ENCODE assay signal across 2 cellular contexts in genomic region chr15:81221449-81221848, GRCh38.
TF ChIP-seq lines count a peak whose summit lies in the region.

No MANE protein-coding gene starts in this region.

TF ChIP-seq in SK-N-SH, 30 proteins besides CTCF, POLR2A, EP300 and RAD21 (continued from another document):
- TF ChIP-seq PBX3 (IDR thresholded peaks at IDR 0.05) (no peak), JUND (IDR thresholded peaks at IDR 0.05) (no peak), TEAD4 (IDR thresholded peaks at IDR 0.05; ENCODE audit: borderline replicate concordance, insufficient read depth) (no peak), REST (IDR thresholded peaks at IDR 0.05; ENCODE audit: low read depth, low read length) (no peak), USF1 (IDR thresholded peaks at IDR 0.05; ENCODE audit: borderline replicate concordance, low read depth) (no peak), RFX5 (IDR thresholded peaks at IDR 0.05; ENCODE audit: low read length) (no peak), CHD2 (IDR thresholded peaks at IDR 0.05; ENCODE audit: low read length, partially characterized antibody) (no peak), EZH2phosphoT487 (IDR thresholded peaks at IDR 0.05; ENCODE audit: borderline replicate concordance, low read depth) (no peak), FOXM1 (IDR thresholded peaks at IDR 0.05; ENCODE audit: low read depth) (no peak), GABPA (IDR thresholded peaks at IDR 0.05; ENCODE audit: low read depth) (no peak), IRF3 (IDR thresholded peaks at IDR 0.05; ENCODE audit: low read depth, low read length) (no peak)

TF ChIP-seq in SK-N-SH treated with all-trans-retinoic acid at 6 μM for 48 hours, 23 proteins besides CTCF, POLR2A, EP300 and RAD21 (continued from another document):
- TF ChIP-seq CSRNP3 (CRISPR knock-in tag; IDR thresholded peaks at IDR 0.05) (no peak), ZNF8 (CRISPR knock-in tag; IDR thresholded peaks at IDR 0.05) (no peak), CREB5 (CRISPR knock-in tag; IDR thresholded peaks at IDR 0.05; ENCODE audit: low read depth) (no peak), ZNF70 (CRISPR knock-in tag; IDR thresholded peaks at IDR 0.05) (no peak), TSHZ2 (CRISPR knock-in tag; IDR thresholded peaks at IDR 0.05) (no peak), ZFP3 (CRISPR knock-in tag; IDR thresholded peaks at IDR 0.05) (no peak)
